Comparison of ENCODE assay signal across 13 cellular contexts in genomic region chr3:158732856-158733200, GRCh38. TPM values are rescaled to one million over a fixed set of nuclear protein-coding genes. Genes with fewer than 3 reads are reported as not detected.
A peak's percentile ranks its signal among the peaks of the same experiment; 100 is the strongest.
DNase-seq lines count a peak whose midpoint lies in the region; ATAC-seq, FAIRE-seq and TF ChIP-seq lines count a peak whose summit lies in the region.
"Had no signal": no experiment of that assay in that cellular context is flagged by ENCODE, and none has a peak within 500 bp of the region (broad histone marks: within the 10 kb centered on the region; RNA-seq: fewer than 3 reads in every experiment).

No MANE protein-coding gene starts in this region.

- no peak overlapping the region for H3K9ac ChIP-seq in endothelial cell of umbilical vein (replicated peaks; ENCODE audit: extremely low read depth, insufficient read depth, low read length)

- H3K36me3 ChIP-seq in endothelial cell of umbilical vein (ENCODE audit: control insufficient read depth in 2 of 2, extremely low read depth in 1 of 2, insufficient read depth in 2 of 2, low read length in 2 of 2) (no peaks in the 10 kb centered on the region), tibial artery (no peaks in the 10 kb centered on the region), MG63 (peaks cover 5% of the 10 kb centered on the region)
- H3K36me3 ChIP-seq: HAP-1 had no signal

- BruUV-seq in endothelial cell of umbilical vein (replicated peaks; lab: Mats Ljungman, UMichigan) = no TSS peak

- no peak for ATAC-seq in HG03457 (IDR thresholded peaks at IDR 0.05; ENCODE audit: unreplicated experiment)
- no peak for ATAC-seq in GM19395 (IDR thresholded peaks at IDR 0.05; ENCODE audit: unreplicated experiment)

- H3K9me3 Mint-ChIP-seq in mesothelial cell of epicardium = peaks cover 13% of the 10 kb centered on the region
- H3K9me3 Mint-ChIP-seq: stimulated activated naive CD8-positive, alpha-beta T cell treated with anti-CD3 and anti-CD28 coated beads, Interleukin-15, Interleukin-2, amounts not matched to agents 100 ng/mL and 50 ng/mL, for 24 hours had no signal

- H3K27me3 ChIP-seq in endothelial cell of umbilical vein (ENCODE audit: control insufficient read depth in 2 of 2, insufficient read depth in 2 of 2, low read length in 2 of 2) = no peaks in the 10 kb centered on the region
- H3K27me3 ChIP-seq in tibial artery = no peaks in the 10 kb centered on the region
- H3K27me3 ChIP-seq in MG63 = no peaks in the 10 kb centered on the region

- peak overlapping the region; percentile 72 for H3K4me3 Mint-ChIP-seq in mesothelial cell of epicardium
- H3K4me3 Mint-ChIP-seq: stimulated activated naive CD8-positive, alpha-beta T cell treated with anti-CD3 and anti-CD28 coated beads, Interleukin-15, Interleukin-2, amounts not matched to agents 100 ng/mL and 50 ng/mL, for 24 hours had no signal

- POLR2A ChIA-PET in RWPE1 (lab: Yijun Ruan, JAX; ENCODE audit: low non-redundant PET) (no interaction called here), endothelial cell of umbilical vein (lab: Charles Lee) (interaction anchor here (0.7 kb wide), 1 partner anchor 10 kb away, joined by 4 read pairs; no protein-coding TSS in a partner anchor)

- intact Hi-C loops in endothelial cell of umbilical vein (cut with micrococcal nuclease) (loop anchor here (1.0 kb wide), 1 partner anchor 74 kb away; no protein-coding TSS in a partner anchor), tibial artery (cut with DNase I; ENCODE audit: low total_unique reads) (loop anchor here (10.0 kb wide), 1 partner anchor 158 kb away; the partner anchor contains the start of gene MLF1)

- H3K9me3 ChIP-seq in endothelial cell of umbilical vein (replicated peaks; ENCODE audit: control insufficient read depth, insufficient read depth, low read length) = no peaks in the 10 kb centered on the region
- H3K9me3 ChIP-seq in tibial artery = peaks cover 0 to 7% (median 0%) of the 10 kb centered on the region in 3 donors
- no peaks in the 10 kb centered on the region; the same call in 1 of the 2 replicates for H3K9me3 ChIP-seq in MG63
- H3K9me3 ChIP-seq: HAP-1 had no signal

- H3K4me3 ChIP-seq in endothelial cell of umbilical vein (replicated peaks in 1 of 3; ENCODE audit: insufficient read depth in 1 of 3, low read depth in 1 of 3, low read length in 3 of 3) (peak overlapping the region in 1 of 3 experiments; percentile 43), tibial artery (peak overlapping the region; percentile 68 to 82), MG63 (no peak overlapping the region)
- H3K4me3 ChIP-seq: HAP-1 had no signal

- no peaks in the 10 kb centered on the region for H3K79me2 ChIP-seq in endothelial cell of umbilical vein (ENCODE audit: control insufficient read depth, insufficient read depth, low read length)

- H3K27me3 Mint-ChIP-seq in mesothelial cell of epicardium (ENCODE audit: low read depth) = no peaks in the 10 kb centered on the region
- H3K27me3 Mint-ChIP-seq: stimulated activated naive CD8-positive, alpha-beta T cell treated with anti-CD3 and anti-CD28 coated beads, Interleukin-15, Interleukin-2, amounts not matched to agents 100 ng/mL and 50 ng/mL, for 24 hours had no signal

- TF ChIP-seq POLR2A in endothelial cell of umbilical vein (IDR thresholded peaks at IDR 0.05; ENCODE audit: low read depth, low read length) = no peak

- no peak for FAIRE-seq in endothelial cell of umbilical vein (lab: Jason Lieb, UNC)

- DNase-seq in RWPE1 (ENCODE audit: low spot score) (no peak), endothelial cell of umbilical vein (ENCODE audit: low read depth, low spot score) (no peak), mesothelial cell of epicardium (ENCODE audit: low spot score in 2 of 2, unreplicated experiment in 2 of 2) (peak in 1 of 2 experiments; percentile 43), tibial artery (no peak), GM03348 (ENCODE audit: low spot score) (no peak), MG63 (no peak)
- DNase-seq: amniotic stem cell, NCI-H774, occipital lobe had no signal

- peak overlapping the region; percentile 89 for H2AFZ ChIP-seq in endothelial cell of umbilical vein (ENCODE audit: low read depth, low read length)

- dilution Hi-C loops in endothelial cell of umbilical vein (cut with MboI; ENCODE audit: extremely low pct_ligation_motif_present, low sequenced_read_pairs) = no loop called here

- no peaks in the 10 kb centered on the region for H4K20me1 ChIP-seq in endothelial cell of umbilical vein (replicated peaks; ENCODE audit: control insufficient read depth, extremely low read depth, insufficient read depth, low read length)

- H3K4me1 ChIP-seq in endothelial cell of umbilical vein (ENCODE audit: control insufficient read depth, extremely low read depth, insufficient read depth, low read length) (peaks cover 8% of the 10 kb centered on the region), tibial artery (peaks cover 0 to 36% (median 13%) of the 10 kb centered on the region in 4 donors)
- H3K4me1 ChIP-seq: HAP-1 had no signal

- peaks cover 41% of the 10 kb centered on the region for H3K36me3 Mint-ChIP-seq in mesothelial cell of epicardium

- peaks cover 49% of the 10 kb centered on the region for H3K4me1 Mint-ChIP-seq in mesothelial cell of epicardium

- TF ChIP-seq CTCF in RWPE1 (conservative IDR thresholded peaks at IDR 0.05; ENCODE audit: low read depth) = no peak
- TF ChIP-seq CTCF in endothelial cell of umbilical vein (IDR thresholded peaks at IDR 0.05; ENCODE audit: extremely low read depth in 1 of 2, insufficient read depth in 1 of 2, low read depth in 1 of 2, low read length in 2 of 2) = no peak
- no peak for TF ChIP-seq CTCF in mesothelial cell of epicardium (IDR thresholded peaks at IDR 0.05; ENCODE audit: unreplicated experiment)
- no peak for TF ChIP-seq CTCF in tibial artery (IDR thresholded peaks at IDR 0.05)

- H3K27ac Mint-ChIP-seq in mesothelial cell of epicardium = peak overlapping the region; percentile 98
- H3K27ac Mint-ChIP-seq: stimulated activated naive CD8-positive, alpha-beta T cell treated with anti-CD3 and anti-CD28 coated beads, Interleukin-15, Interleukin-2, amounts not matched to agents 100 ng/mL and 50 ng/mL, for 24 hours had no signal

- CTCF ChIA-PET in RWPE1 (lab: Yijun Ruan, JAX) = no interaction called here
- CTCF ChIA-PET in endothelial cell of umbilical vein (lab: Charles Lee) = interaction anchor here (0.6 to 1.3 kb wide), 2 partner anchors 21 to 56 kb away, joined by 3 to 4 read pairs; no protein-coding TSS in a partner anchor

- peak overlapping the region; percentile 79 for H3K4me2 ChIP-seq in endothelial cell of umbilical vein (ENCODE audit: insufficient read depth, low read length)

- H3K27ac ChIP-seq in RWPE1 (peak overlapping the region; percentile 29; the same call in 1 of the 2 replicates), endothelial cell of umbilical vein (ENCODE audit: insufficient read depth, low read depth, low read length) (no peak overlapping the region), tibial artery (peak overlapping the region; percentile 64 to 68)

- H3K9me1 ChIP-seq in endothelial cell of umbilical vein (replicated peaks; ENCODE audit: control insufficient read depth, extremely low read depth, insufficient read depth, low read length) = no peaks in the 10 kb centered on the region

TF ChIP-seq in endothelial cell of umbilical vein, 7 proteins besides CTCF, POLR2A, EP300 and RAD21:
- TF ChIP-seq EZH2 (IDR thresholded peaks at IDR 0.05; ENCODE audit: borderline replicate concordance, low read depth, low read length, severe bottlenecking) (no peak), FOS (IDR thresholded peaks at IDR 0.05; ENCODE audit: borderline replicate concordance, insufficient read depth, low read length) (no peak), MAX (IDR thresholded peaks at IDR 0.05; ENCODE audit: insufficient read depth, insufficient read length) (no peak), GATA2 (IDR thresholded peaks at IDR 0.05; ENCODE audit: insufficient read depth, insufficient read length, low read depth, low read length) (no peak), POLR2AphosphoS5 (IDR thresholded peaks at IDR 0.05; ENCODE audit: insufficient read depth, low read depth, low read length) (no peak), MYC (IDR thresholded peaks at IDR 0.05; ENCODE audit: low read depth, low read length) (no peak), JUN (IDR thresholded peaks at IDR 0.05; ENCODE audit: borderline replicate concordance, insufficient read depth, insufficient read length, low read depth) (no peak)
TF ChIP-seq in endothelial cell of umbilical vein: peak in this region for 0.

RNA-seq across cellular contexts. Expression of gene RARRES1, which starts 0.6 kb away (rescaled TPM):
- total RNA-seq in endothelial cell of umbilical vein (1.5 and 1.8 TPM in 2 replicates), mesothelial cell of epicardium (48.9 to 53.0 TPM (median 51.9 TPM) in 3 replicates)
- polyA plus RNA-seq in endothelial cell of umbilical vein = 0.98 and 1.2 TPM in 2 replicates
- 0.68 and 0.71 TPM in 2 replicates for polyA plus RNA-seq in endothelial cell of umbilical vein (2011; cell fraction: cytosol; rRNA removed)
- 0.54 and 0.98 TPM in 2 replicates for polyA plus RNA-seq in endothelial cell of umbilical vein (2011; cell fraction: nucleus; rRNA removed)
- polyA plus RNA-seq in endothelial cell of umbilical vein (2012) = 1.6 and 3.2 TPM in 2 replicates
- 0.22 and 1.1 TPM in 2 replicates for polyA minus RNA-seq in endothelial cell of umbilical vein
- polyA minus RNA-seq in endothelial cell of umbilical vein (2011; cell fraction: cytosol; rRNA and poly(A)+ RNA removed) = 5.6 TPM
- not detected in 2 replicates for polyA minus RNA-seq in endothelial cell of umbilical vein (2011; cell fraction: nucleus; rRNA and poly(A)+ RNA removed)
- not detected in 2 replicates for total RNA-seq in MG63 (2014; rRNA removed; shearing (Covaris generic); ENCODE audit: low replicate concordance)

Comparison
In these comparisons a context has a peak if more than half of its experiments do, and no peak if none do; other contexts are left out.
1. RNA of gene RARRES1, which starts 0.6 kb away (total RNA-seq): 48.9 to 53.0 TPM in mesothelial cell of epicardium; 1.5 to 1.8 TPM in endothelial cell of umbilical vein and not detected in MG63; every median in the first group is over 10 times any median in the second.